ENCODE assay signal across 8 cellular contexts in the genomic region with DNA sequence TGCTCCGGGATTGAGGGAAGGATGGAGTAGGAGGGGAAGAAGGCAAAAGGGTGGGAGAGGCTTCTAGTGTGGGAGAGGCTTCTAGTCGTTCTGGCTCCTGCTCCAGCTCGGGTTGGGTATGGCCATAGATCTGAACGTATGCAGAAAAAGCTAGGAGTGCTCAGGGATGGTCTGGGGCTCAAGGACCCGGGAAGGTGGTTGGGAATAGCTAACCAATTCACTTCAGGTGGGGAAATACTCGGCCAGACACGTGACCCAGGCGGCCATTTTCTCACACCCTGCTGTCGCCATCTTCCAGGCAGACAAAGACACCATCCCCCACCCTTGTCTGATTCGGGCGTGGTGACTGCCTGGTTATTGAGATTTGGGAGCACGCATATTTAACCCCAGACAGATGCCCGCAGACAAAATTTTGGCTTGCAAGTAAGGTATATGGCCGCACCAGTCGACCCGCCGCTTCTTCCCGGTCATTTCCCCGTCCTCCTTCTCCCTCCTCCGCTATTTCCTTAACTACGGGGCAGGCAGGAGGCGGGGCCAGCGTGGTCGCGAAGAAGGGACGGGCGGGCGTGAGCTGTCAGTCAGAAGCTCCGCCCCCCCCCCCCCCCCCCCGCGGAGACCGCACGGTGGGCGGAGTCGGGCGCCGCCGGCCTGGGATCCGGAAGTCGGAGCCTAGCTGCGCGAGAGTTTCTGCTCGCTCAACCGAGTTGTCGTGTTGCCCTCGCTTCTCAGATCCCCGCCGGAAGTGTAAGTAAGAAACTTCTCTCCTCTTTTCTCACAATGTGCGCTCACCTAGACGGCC. TPM values are rescaled to one million over a fixed set of nuclear protein-coding genes. Genes with fewer than 3 reads are reported as not detected.
A peak's percentile ranks its signal among the peaks of the same experiment; 100 is the strongest.
DNase-seq lines count a peak whose midpoint lies in the region; TF ChIP-seq lines count a peak whose summit lies in the region.

A gene with protein sequence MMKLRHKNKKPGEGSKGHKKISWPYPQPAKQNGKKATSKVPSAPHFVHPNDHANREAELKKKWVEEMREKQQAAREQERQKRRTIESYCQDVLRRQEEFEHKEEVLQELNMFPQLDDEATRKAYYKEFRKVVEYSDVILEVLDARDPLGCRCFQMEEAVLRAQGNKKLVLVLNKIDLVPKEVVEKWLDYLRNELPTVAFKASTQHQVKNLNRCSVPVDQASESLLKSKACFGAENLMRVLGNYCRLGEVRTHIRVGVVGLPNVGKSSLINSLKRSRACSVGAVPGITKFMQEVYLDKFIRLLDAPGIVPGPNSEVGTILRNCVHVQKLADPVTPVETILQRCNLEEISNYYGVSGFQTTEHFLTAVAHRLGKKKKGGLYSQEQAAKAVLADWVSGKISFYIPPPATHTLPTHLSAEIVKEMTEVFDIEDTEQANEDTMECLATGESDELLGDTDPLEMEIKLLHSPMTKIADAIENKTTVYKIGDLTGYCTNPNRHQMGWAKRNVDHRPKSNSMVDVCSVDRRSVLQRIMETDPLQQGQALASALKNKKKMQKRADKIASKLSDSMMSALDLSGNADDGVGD (plus strand): TSS at position 661 of the 799 bp plus-strand sequence. CDS start 2,348 bp downstream, outside the sequence.

- no peaks in the 10 kb centered on the region for H3K9me2 ChIP-seq in MM.1S (replicated peaks; ENCODE audit: insufficient read depth, low read length)

- DNase-seq in ELR (ENCODE audit: low read depth) = peak; percentile 86
- peak; percentile 91 to 95 for DNase-seq in HAP-1 (ENCODE audit: low spot score in 2 of 2)
- DNase-seq in MM.1S = peak; percentile 83
- DNase-seq in SHP77 treated with DMSO at 0.1 percent for 48 hours (lab: John Stamatoyannopoulos, UW) = peak; percentile 99
- peak; percentile 93 for DNase-seq in activated effector memory CD4-positive, alpha-beta T cell treated with anti-CD3 and anti-CD28 coated beads, Interleukin-2, amount 50 U/mL, for 16 hours
- DNase-seq in fibroblast of villous mesenchyme (ENCODE audit: low read depth) = peak; percentile 88
- peak; percentile 61 for DNase-seq in neural crest cell (ENCODE audit: low read depth, low spot score)
- DNase-seq in stomach = peak; percentile 87

- 3 to 45% (median 10%) methylated on average over 22 to 39 of the region's 50 CpGs for WGBS in stomach, 5 donors

- peaks cover 21% of the 10 kb centered on the region for H3K4me1 Mint-ChIP-seq in neural crest cell

- TF ChIP-seq CTCF in MM.1S (IDR thresholded peaks at IDR 0.05; ENCODE audit: low read length) = no peak
- TF ChIP-seq CTCF in fibroblast of villous mesenchyme (IDR thresholded peaks at IDR 0.05; ENCODE audit: insufficient read depth, low read depth, low read length) = no peak
- TF ChIP-seq CTCF in neural crest cell (conservative IDR thresholded peaks at IDR 0.05) = no peak
- no peak for TF ChIP-seq CTCF in stomach (IDR thresholded peaks at IDR 0.05)

- H3K4me3 ChIP-seq in HAP-1 = peak within 1 kb of the TSS; percentile 82
- peak within 1 kb of the TSS; percentile 83 for H3K4me3 ChIP-seq in MM.1S (ENCODE audit: low read length)
- peak within 1 kb of the TSS; percentile 84 for H3K4me3 ChIP-seq in fibroblast of villous mesenchyme (ENCODE audit: low read depth, low read length)
- H3K4me3 ChIP-seq in stomach = peak within 1 kb of the TSS; percentile 57 to 82 (median 70)

- TF ChIP-seq POLR2A in stomach (IDR thresholded peaks at IDR 0.05) = no peak

- no peaks in the 10 kb centered on the region for H3F3A ChIP-seq in MM.1S (ENCODE audit: insufficient read depth, low read length)

- in situ Hi-C loops in HAP-1 (cut with MboI; ENCODE audit: low sequenced_read_pairs) = no loop called here

- no peak for TF ChIP-seq EP300 in stomach (IDR thresholded peaks at IDR 0.05)

- peak within 1 kb of the TSS; percentile 77 for H3K4me2 ChIP-seq in MM.1S (ENCODE audit: low read depth, low read length)

- intact Hi-C loops in stomach (cut with DNase I; ENCODE audit: low total_unique reads) = no loop called here

- H3K4me3 Mint-ChIP-seq in neural crest cell = peak within 1 kb of the TSS; percentile 92

- H3K27me3 Mint-ChIP-seq in neural crest cell (ENCODE audit: low read depth) = no peaks in the 10 kb centered on the region

- H3K9me3 ChIP-seq in HAP-1 (peaks cover 7% of the 10 kb centered on the region), MM.1S (replicated peaks; ENCODE audit: insufficient read depth, low read length) (no peaks in the 10 kb centered on the region), stomach (no peaks in the 10 kb centered on the region)

- H2AFZ ChIP-seq in MM.1S (ENCODE audit: low read length) = peak within 1 kb of the TSS; percentile 75

- peaks cover 45% of the 10 kb centered on the region for H3K79me2 ChIP-seq in MM.1S (ENCODE audit: low read length)

- no peaks in the 10 kb centered on the region for H4K20me1 ChIP-seq in MM.1S (ENCODE audit: insufficient read depth, low read length)

- peak within 1 kb of the TSS; percentile 100 for H3K27ac Mint-ChIP-seq in neural crest cell (ENCODE audit: unreplicated experiment)

- H3K9ac ChIP-seq in MM.1S (ENCODE audit: low read length) = peak within 1 kb of the TSS; percentile 89

- H3K4me1 ChIP-seq in HAP-1 (peaks cover 24% of the 10 kb centered on the region), MM.1S (ENCODE audit: low read length) (peaks cover 5% of the 10 kb centered on the region; the same call in 1 of the 2 replicates), stomach (peaks cover 9 to 30% (median 16%) of the 10 kb centered on the region in 4 donors)

- peaks cover 11% of the 10 kb centered on the region for H3K9me3 Mint-ChIP-seq in neural crest cell

- peaks cover 16% of the 10 kb centered on the region for H3K36me3 Mint-ChIP-seq in neural crest cell (ENCODE audit: low read depth)

- H3K27ac ChIP-seq in MM.1S (ENCODE audit: low read length) (peak within 1 kb of the TSS; percentile 58; the same call in 1 of the 2 replicates), stomach (peak within 1 kb of the TSS; percentile 77 to 90 (median 82))

- peaks cover 40% of the 10 kb centered on the region for H3K36me3 ChIP-seq in HAP-1 (replicated peaks)
- no peaks in the 10 kb centered on the region for H3K36me3 ChIP-seq in MM.1S (replicated peaks; ENCODE audit: insufficient read depth, low read length)
- peaks cover 0 to 9% (median 5%) of the 10 kb centered on the region in 4 donors for H3K36me3 ChIP-seq in stomach

- H3K27me3 ChIP-seq in HAP-1 (ENCODE audit: low read depth) (no peaks in the 10 kb centered on the region), MM.1S (replicated peaks; ENCODE audit: insufficient read depth, low read length) (no peaks in the 10 kb centered on the region), stomach (no peaks in the 10 kb centered on the region)

RNA-seq across cellular contexts. Expression of the gene that starts here (rescaled TPM):
- total RNA-seq in fibroblast of villous mesenchyme (39.9 and 49.2 TPM in 2 replicates), neural crest cell (52.9 and 53.3 TPM in 2 replicates), stomach (10 to 100 TPM; 12.1 to 60.7 (median 34.5) TPM)
- polyA plus RNA-seq in stomach = 1 to 10 TPM; 3.0 to 5.5 (median 5.3) TPM

Comparison
In these comparisons a context has a peak if more than half of its experiments do, and no peak if none do; other contexts are left out.
1. Peak in every context shown above with its lines: DNase-seq, H3K4me3 ChIP-seq and H3K27ac ChIP-seq.